36 cellular contexts compared by ENCODE assay signal in the genomic region with DNA sequence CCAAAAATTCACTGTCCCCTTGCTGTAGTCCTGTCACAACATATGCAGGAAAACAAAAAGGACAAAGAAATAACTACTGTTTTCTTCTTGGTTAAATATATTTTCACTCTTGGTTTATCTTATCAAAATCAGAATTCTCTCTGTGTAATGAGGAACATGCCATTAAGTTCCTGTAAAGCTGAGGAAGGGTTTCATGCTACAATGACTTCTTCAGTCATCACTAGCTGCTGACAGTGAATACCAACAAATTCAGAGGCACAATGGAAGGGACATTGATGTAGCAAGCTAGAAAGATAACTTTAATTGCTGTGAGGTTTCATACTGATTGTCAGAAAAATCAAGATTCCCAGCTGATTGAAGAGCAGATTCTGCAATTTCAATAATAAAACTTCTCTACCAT.
"Had no signal": no experiment of that assay in that cellular context is flagged by ENCODE, and none has a peak within 500 bp of the region (broad histone marks: within the 10 kb centered on the region; RNA-seq: fewer than 3 reads in every experiment).

No MANE protein-coding gene starts in this region.

- H3K9me3 ChIP-seq: ascending aorta, breast epithelium, gastrocnemius medialis, heart left ventricle had no signal

- H3K27me3 ChIP-seq: ascending aorta, cardiac muscle cell, gastrocnemius medialis, heart left ventricle had no signal

- H3K4me3 ChIP-seq: ascending aorta, breast epithelium, cardiac muscle cell, coronary artery, dorsolateral prefrontal cortex, gastrocnemius medialis, heart left ventricle had no signal

- H3K27me3 Mint-ChIP-seq: activated CD4-positive, alpha-beta memory T cell treated with anti-CD3 and anti-CD28 coated beads for 36 hours; activated CD4-positive, alpha-beta T cell treated with anti-CD3 and anti-CD28 coated beads for 36 hours; activated CD4-positive, alpha-beta T cell treated with anti-CD3 and anti-CD28 coated beads, Interleukin-2, amount 10 ng/mL, durations not matched to agents 24 days and 14 days; activated naive CD4-positive, alpha-beta T cell treated with anti-CD3 and anti-CD28 coated beads, Interleukin-2, amount 10 ng/mL, durations not matched to agents 7 days and 5 days; activated naive CD8-positive, alpha-beta T cell treated with anti-CD3 and anti-CD28 coated beads, Interleukin-2, amount 10 ng/mL, durations not matched to agents 7 days and 5 days; dendritic cell treated with granulocyte-macrophage colony-stimulating factor and Interleukin-4, amounts not matched to agents 40 ng/mL and 50 ng/mL, for 4 days; T-cell; T-helper 17 cell had no signal

- DNase-seq: activated CD4-positive, alpha-beta memory T cell treated with anti-CD3 and anti-CD28 coated beads for 36 hours; activated CD4-positive, alpha-beta T cell treated with anti-CD3 and anti-CD28 coated beads for 36 hours; activated CD4-positive, alpha-beta T cell treated with anti-CD3 and anti-CD28 coated beads, Interleukin-2, amount 10 ng/mL, durations not matched to agents 24 days and 14 days; activated CD4-positive, CD25-positive, alpha-beta regulatory T cell; activated CD4-positive, CD25-positive, alpha-beta regulatory T cell treated with anti-CD3 and anti-CD28 coated beads, Interleukin-2, amount 50 U/mL, for 72 hours; activated CD8-positive, alpha-beta memory T cell treated with anti-CD3 and anti-CD28 coated beads, Interleukin-2, amount 50 U/mL, for 48 hours; activated CD8-positive, alpha-beta T cell treated with anti-CD3 and anti-CD28 coated beads, Interleukin-2, amount 10 ng/mL, durations not matched to agents 7 days and 5 days; activated gamma-delta T cell; activated naive CD4-positive, alpha-beta T cell; activated naive CD4-positive, alpha-beta T cell treated with anti-CD3 and anti-CD28 coated beads, Interleukin-2, amount 10 ng/mL, durations not matched to agents 7 days and 5 days; activated naive CD8-positive, alpha-beta T cell treated with anti-CD3 and anti-CD28 coated beads, Interleukin-2, amount 10 ng/mL, durations not matched to agents 7 days and 5 days; activated T-cell treated with anti-CD3 and anti-CD28 coated beads for 4 hours; activated T-cell treated with anti-CD3 and anti-CD28 coated beads, Interleukin-2, amount 50 U/mL, for 24 hours; activated T-cell treated with anti-CD3 and anti-CD28 coated beads, Interleukin-2, amount 50 U/mL, for 72 hours; central memory CD4-positive, alpha-beta T cell; cerebellar nuclear complex; dorsolateral prefrontal cortex; effector memory CD4-positive, alpha-beta T cell; endodermal cell; foreskin fibroblast; gastrocnemius medialis; glutamatergic neuron; heart left ventricle; T-cell; T-helper 17 cell; T1000; WERI-Rb-1 had no signal

- ATAC-seq: activated CD4-positive, alpha-beta T cell treated with anti-CD3 and anti-CD28 coated beads for 36 hours; activated CD8-positive, alpha-beta T cell treated with anti-CD3 and anti-CD28 coated beads, Interleukin-2, amount 10 ng/mL, durations not matched to agents 7 days and 5 days; activated naive CD4-positive, alpha-beta T cell treated with anti-CD3 and anti-CD28 coated beads, Interleukin-2, amount 50 U/mL, for 72 hours; activated T-cell treated with anti-CD3 and anti-CD28 coated beads, Interleukin-2, amount 50 U/mL, for 72 hours; esophagus mucosa; gastrocnemius medialis; heart left ventricle; T-cell; T-helper 17 cell had no signal

- H3K36me3 ChIP-seq: ascending aorta, breast epithelium, cardiac muscle cell, gastrocnemius medialis, heart left ventricle, WERI-Rb-1 had no signal

- H3K36me3 Mint-ChIP-seq: activated CD4-positive, alpha-beta memory T cell treated with anti-CD3 and anti-CD28 coated beads for 36 hours; activated naive CD4-positive, alpha-beta T cell treated with anti-CD3 and anti-CD28 coated beads, Interleukin-2, amount 10 ng/mL, durations not matched to agents 7 days and 5 days; activated naive CD4-positive, alpha-beta T cell treated with anti-CD3 and anti-CD28 coated beads, Interleukin-2, amount 50 U/mL, for 72 hours; activated naive CD8-positive, alpha-beta T cell treated with anti-CD3 and anti-CD28 coated beads, Interleukin-2, amount 10 ng/mL, durations not matched to agents 7 days and 5 days; brain; T-cell had no signal

- H3K4me1 Mint-ChIP-seq: activated CD4-positive, alpha-beta T cell treated with anti-CD3 and anti-CD28 coated beads for 36 hours; activated CD4-positive, alpha-beta T cell treated with anti-CD3 and anti-CD28 coated beads, Interleukin-2, amount 10 ng/mL, durations not matched to agents 24 days and 14 days; activated naive CD4-positive, alpha-beta T cell treated with anti-CD3 and anti-CD28 coated beads, Interleukin-2, amount 10 ng/mL, durations not matched to agents 7 days and 5 days; activated naive CD8-positive, alpha-beta T cell treated with anti-CD3 and anti-CD28 coated beads, Interleukin-2, amount 10 ng/mL, durations not matched to agents 7 days and 5 days; T-cell; T-helper 17 cell had no signal

- H3K4me3 Mint-ChIP-seq: activated CD4-positive, alpha-beta memory T cell treated with anti-CD3 and anti-CD28 coated beads for 36 hours; activated CD4-positive, alpha-beta T cell treated with anti-CD3 and anti-CD28 coated beads for 36 hours; activated CD4-positive, alpha-beta T cell treated with anti-CD3 and anti-CD28 coated beads, Interleukin-2, amount 10 ng/mL, durations not matched to agents 24 days and 14 days; activated CD8-positive, alpha-beta T cell treated with anti-CD3 and anti-CD28 coated beads, Interleukin-2, amount 10 ng/mL, durations not matched to agents 7 days and 5 days; activated naive CD4-positive, alpha-beta T cell treated with anti-CD3 and anti-CD28 coated beads, Interleukin-2, amount 10 ng/mL, durations not matched to agents 7 days and 5 days; activated naive CD8-positive, alpha-beta T cell treated with anti-CD3 and anti-CD28 coated beads, Interleukin-2, amount 10 ng/mL, durations not matched to agents 7 days and 5 days; activated T-cell treated with anti-CD3 and anti-CD28 coated beads, Interleukin-2, amount 50 U/mL, for 24 hours; activated T-cell treated with anti-CD3 and anti-CD28 coated beads, Interleukin-2, amount 50 U/mL, for 72 hours; brain; dendritic cell treated with granulocyte-macrophage colony-stimulating factor and Interleukin-4, amounts not matched to agents 40 ng/mL and 50 ng/mL, for 4 days; endodermal cell; T-cell; T-helper 17 cell; T-helper 2 cell treated with Interferon-gamma antibody and Interleukin-4, amounts not matched to agents 5 μg/mL and 100 μg/mL, for 36 hours had no signal

- H3K9me3 Mint-ChIP-seq: activated CD4-positive, alpha-beta memory T cell treated with anti-CD3 and anti-CD28 coated beads for 36 hours; activated CD4-positive, alpha-beta T cell treated with anti-CD3 and anti-CD28 coated beads, Interleukin-2, amount 10 ng/mL, durations not matched to agents 24 days and 14 days; activated naive CD4-positive, alpha-beta T cell treated with anti-CD3 and anti-CD28 coated beads, Interleukin-2, amount 10 ng/mL, durations not matched to agents 7 days and 5 days; activated naive CD8-positive, alpha-beta T cell treated with anti-CD3 and anti-CD28 coated beads, Interleukin-2, amount 10 ng/mL, durations not matched to agents 7 days and 5 days; activated T-cell treated with anti-CD3 and anti-CD28 coated beads, Interleukin-2, amount 50 U/mL, for 24 hours; activated T-cell treated with anti-CD3 and anti-CD28 coated beads, Interleukin-2, amount 50 U/mL, for 72 hours had no signal

- H3K27ac Mint-ChIP-seq: activated CD4-positive, alpha-beta memory T cell treated with anti-CD3 and anti-CD28 coated beads for 36 hours; activated CD4-positive, alpha-beta T cell treated with anti-CD3 and anti-CD28 coated beads for 36 hours; activated CD4-positive, alpha-beta T cell treated with anti-CD3 and anti-CD28 coated beads, Interleukin-2, amount 10 ng/mL, durations not matched to agents 24 days and 14 days; activated CD8-positive, alpha-beta T cell treated with anti-CD3 and anti-CD28 coated beads, Interleukin-2, amount 10 ng/mL, durations not matched to agents 7 days and 5 days; activated naive CD4-positive, alpha-beta T cell treated with anti-CD3 and anti-CD28 coated beads, Interleukin-2, amount 10 ng/mL, durations not matched to agents 7 days and 5 days; activated naive CD4-positive, alpha-beta T cell treated with anti-CD3 and anti-CD28 coated beads, Interleukin-2, amount 50 U/mL, for 72 hours; activated naive CD8-positive, alpha-beta T cell treated with anti-CD3 and anti-CD28 coated beads, Interleukin-2, amount 10 ng/mL, durations not matched to agents 7 days and 5 days; activated T-cell treated with anti-CD3 and anti-CD28 coated beads, Interleukin-2, amount 50 U/mL, for 24 hours; activated T-cell treated with anti-CD3 and anti-CD28 coated beads, Interleukin-2, amount 50 U/mL, for 72 hours; brain; dendritic cell treated with granulocyte-macrophage colony-stimulating factor and Interleukin-4, amounts not matched to agents 40 ng/mL and 50 ng/mL, for 4 days; endodermal cell; T-cell; T-helper 17 cell; T-helper 2 cell treated with Interferon-gamma antibody and Interleukin-4, amounts not matched to agents 5 μg/mL and 100 μg/mL, for 36 hours had no signal

- H3K4me1 ChIP-seq: ascending aorta, breast epithelium, gastrocnemius medialis, heart left ventricle had no signal
